8 cellular contexts compared by ENCODE assay signal in the genomic region with DNA sequence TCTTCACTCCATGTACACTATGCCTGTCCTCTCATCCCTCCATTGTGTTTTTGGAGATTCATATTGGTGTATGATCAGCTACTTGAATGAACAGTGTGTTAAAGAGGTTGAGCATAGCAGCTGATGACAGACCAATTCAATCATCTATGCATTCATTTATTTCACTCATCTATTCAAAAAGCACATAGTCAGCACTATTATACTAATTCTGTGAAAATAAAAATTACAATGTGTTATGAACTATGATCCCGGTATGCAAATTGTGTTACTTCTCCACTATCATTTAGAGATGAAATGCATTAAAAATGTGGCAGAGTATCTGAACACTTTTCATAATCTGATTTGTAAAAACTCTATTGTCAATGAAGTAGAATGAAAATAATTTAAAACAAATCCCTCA. TPM values are rescaled to one million over a fixed set of nuclear protein-coding genes. Genes with fewer than 3 reads are reported as not detected.
"Had no signal": no experiment of that assay in that cellular context is flagged by ENCODE, and none has a peak within 500 bp of the region (broad histone marks: within the 10 kb centered on the region; RNA-seq: fewer than 3 reads in every experiment).

No MANE protein-coding gene starts in this region.

- FAIRE-seq: H54 had no signal

- H3K36me3 Mint-ChIP-seq: IgD-negative memory B cell had no signal

- H3K27me3 Mint-ChIP-seq: IgD-negative memory B cell had no signal

- H3K9ac ChIP-seq: GM23248 had no signal

- H3K4me1 Mint-ChIP-seq: IgD-negative memory B cell had no signal

- H2AFZ ChIP-seq: GM23248 had no signal

- H3K4me3 ChIP-seq: GM23248 had no signal

- H3K27ac ChIP-seq: GM23248, HL-60 had no signal

- H3K27ac Mint-ChIP-seq: H9, IgD-negative memory B cell had no signal

- H3K4me3 Mint-ChIP-seq: H9, IgD-negative memory B cell had no signal

- H3K9me3 Mint-ChIP-seq: IgD-negative memory B cell had no signal

- DNase-seq: GM23248, GOT3, H9, HCEC 1CT, KG1 had no signal

RNA-seq across cellular contexts. Expression of gene TRPC4, which starts 5.9 kb away (rescaled TPM):
- polyA plus RNA-seq: IgD-negative memory B cell had no signal
